ENCODE assay signal across 8 cellular contexts in the genomic region with DNA sequence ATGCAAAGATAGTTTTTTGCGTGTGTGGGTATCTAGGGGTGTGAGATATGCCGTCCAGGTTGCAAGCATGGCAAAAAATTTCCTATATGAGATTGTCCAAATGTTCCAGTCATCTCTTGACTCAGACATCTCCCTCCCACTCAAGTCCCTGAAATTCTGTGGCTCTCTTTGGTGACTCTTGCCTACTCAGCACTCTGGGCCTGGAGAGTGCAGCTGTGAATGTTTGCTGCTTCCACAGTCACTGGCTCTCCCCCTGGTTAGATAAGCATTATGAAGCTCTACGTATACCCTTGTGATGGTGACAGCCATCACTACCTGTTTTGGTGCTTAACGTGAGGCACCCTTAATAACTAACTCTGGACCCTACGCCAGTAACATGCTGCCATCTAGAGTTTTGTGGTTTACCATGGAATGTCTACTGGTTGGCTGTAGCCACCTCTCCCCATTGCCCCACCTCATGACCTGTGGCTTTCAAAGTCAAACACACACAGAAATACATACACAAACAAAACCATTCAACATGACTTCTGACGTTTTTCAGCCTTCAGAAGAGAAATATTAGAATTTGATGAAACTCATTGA.
DNase-seq lines count a peak whose midpoint lies in the region; ATAC-seq and TF ChIP-seq lines count a peak whose summit lies in the region.

No MANE protein-coding gene starts in this region.

- DNase-seq in epithelial cell of esophagus (ENCODE audit: low read depth) (peak; percentile 40), NCI-H2227 treated with DMSO at 0.1 percent for 48 hours (lab: John Stamatoyannopoulos, UW) (no peak), AG20443 (ENCODE audit: low spot score) (no peak), aorta (no peak), KG1 (lab: John Stamatoyannopoulos, UW) (no peak)

- H4K20me1 ChIP-seq in KMS-11 (ENCODE audit: insufficient read depth): no peaks in the 10 kb centered on the region

- H3K27me3 ChIP-seq in KMS-11 (ENCODE audit: insufficient read depth, low read depth): no peaks in the 10 kb centered on the region
- no peaks in the 10 kb centered on the region for H3K27me3 ChIP-seq in aorta (ENCODE audit: control insufficient read depth in 1 of 2, insufficient read depth in 2 of 2, low read length in 1 of 2)

- H3K79me2 ChIP-seq in KMS-11 (ENCODE audit: insufficient read depth, low read depth): no peaks in the 10 kb centered on the region

- H3K4me2 ChIP-seq in KMS-11: peak overlapping the region; percentile 27

- H2AFZ ChIP-seq in KMS-11 (ENCODE audit: low read depth): peak overlapping the region; percentile 42; the same call in 1 of the 2 replicates

- H3K27ac ChIP-seq in KMS-11 (no peak overlapping the region), aorta (ENCODE audit: low read depth in 1 of 2, low read length in 2 of 2) (no peak overlapping the region)

- no peaks in the 10 kb centered on the region for H3K9me3 ChIP-seq in aorta (ENCODE audit: control insufficient read depth, low read length)

- intact Hi-C loops in aorta (cut with DNase I): no loop called here

- H3K4me1 ChIP-seq in KMS-11 (ENCODE audit: low read depth, poor library complexity, severe bottlenecking): peaks cover 22% of the 10 kb centered on the region
- no peaks in the 10 kb centered on the region for H3K4me1 ChIP-seq in aorta (ENCODE audit: control insufficient read depth in 1 of 2, insufficient read depth in 2 of 2, low read length in 2 of 2)

- no peaks in the 10 kb centered on the region for H3K36me3 ChIP-seq in KMS-11 (ENCODE audit: insufficient read depth)
- H3K36me3 ChIP-seq in aorta (ENCODE audit: control insufficient read depth in 1 of 2, insufficient read depth in 2 of 2, low read length in 1 of 2): no peaks in the 10 kb centered on the region

- 86 to 88% methylated on average over 6 of the region's 6 CpGs for whole genome bisulfite sequencing in aorta, 2 donors

- no peak overlapping the region for H3K4me3 ChIP-seq in KMS-11 (IDR thresholded peaks at IDR 0.05; ENCODE audit: insufficient read depth, low read depth, low read length)
- H3K4me3 ChIP-seq in epithelial cell of esophagus (ENCODE audit: low read length): no peak overlapping the region
- H3K4me3 ChIP-seq in aorta (ENCODE audit: low read length in 2 of 2): no peak overlapping the region

- H3K9ac ChIP-seq in KMS-11: no peak overlapping the region

- peak; percentile 95 for ATAC-seq in GM18498 (IDR thresholded peaks at IDR 0.05; ENCODE audit: unreplicated experiment)
- ATAC-seq in GM21717 (IDR thresholded peaks at IDR 0.05; ENCODE audit: unreplicated experiment): peak; percentile 73
- ATAC-seq in aorta (ENCODE audit: low FRiP score): no peak

- TF ChIP-seq CTCF in KMS-11 (conservative IDR thresholded peaks at IDR 0.05; ENCODE audit: low read depth, low read length): peak; percentile 50
- peak; percentile 25 for TF ChIP-seq CTCF in epithelial cell of esophagus (IDR thresholded peaks at IDR 0.05; ENCODE audit: insufficient read depth, low read depth, low read length, missing control alignments)
